10 cellular contexts compared by ENCODE assay signal in the genomic region with DNA sequence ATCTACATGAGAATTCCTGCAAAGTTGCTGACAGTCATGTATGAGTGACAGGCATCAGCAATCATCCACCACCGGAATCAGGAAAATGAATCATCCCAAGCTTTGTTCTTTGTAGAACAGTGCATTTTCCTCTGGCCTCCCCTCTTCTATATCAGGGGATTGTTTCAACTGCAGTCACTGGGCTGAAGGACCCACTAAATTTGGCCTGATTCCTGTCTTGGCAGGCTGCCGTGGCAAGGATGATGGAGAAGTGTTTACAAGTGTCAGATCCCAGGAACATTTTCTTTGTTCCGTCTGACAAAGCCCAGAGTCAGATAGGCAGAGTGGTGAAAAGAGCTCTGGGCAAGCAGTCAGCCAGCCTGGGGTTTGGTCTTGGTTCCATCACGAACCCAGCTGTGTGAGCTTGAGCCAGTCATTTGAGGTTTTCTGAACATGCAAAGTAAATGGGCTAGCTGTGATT.
DNase-seq lines count a peak whose midpoint lies in the region; ATAC-seq and TF ChIP-seq lines count a peak whose summit lies in the region.
"Had no signal": no experiment of that assay in that cellular context is flagged by ENCODE, and none has a peak within 500 bp of the region (broad histone marks: within the 10 kb centered on the region; RNA-seq: fewer than 3 reads in every experiment).

No MANE protein-coding gene starts in this region.

- H3K27ac Mint-ChIP-seq in Calu3 (ENCODE audit: unreplicated experiment) = no peak overlapping the region
- H3K27ac Mint-ChIP-seq: activated T-helper 2 cell treated with anti-CD3 and anti-CD28 coated beads, Interferon-gamma antibody, Interleukin-2, Interleukin-4, amounts not matched to agents 10 μg/mL and 5 μg/mL and 100 μg/mL, durations not matched to agents 14 hours and 24 hours and 36 hours; T-helper 1 cell treated with Interleukin-12 subunit alpha and Interleukin-12 subunit beta and Interleukin-4 antibody, amounts not matched to agents 30 μg/mL and 1 μg/mL, for 36 hours had no signal

- no peak for DNase-seq in HEK293T (ENCODE audit: extremely low spot score)
- peak; percentile 84 for DNase-seq in RPMI7951 (ENCODE audit: low read depth)
- peak; percentile 51 for DNase-seq in glomerular visceral epithelial cell (ENCODE audit: extremely low spot score)
- peak; percentile 65 for DNase-seq in renal cortical epithelial cell (ENCODE audit: low read depth)
- DNase-seq in superior temporal gyrus (ENCODE audit: extremely low spot score) = no peak
- DNase-seq in epidermal melanocyte (ENCODE audit: insufficient read length, low spot score) = no peak
- no peak for DNase-seq in Calu3

- H3K4me3 Mint-ChIP-seq in Calu3 (ENCODE audit: low read depth, unreplicated experiment) = no peak overlapping the region
- H3K4me3 Mint-ChIP-seq: T-helper 1 cell treated with Interleukin-12 subunit alpha and Interleukin-12 subunit beta and Interleukin-4 antibody, amounts not matched to agents 30 μg/mL and 1 μg/mL, for 36 hours had no signal

- BruUV-seq in Calu3 (replicated peaks; lab: Mats Ljungman, UMichigan) = no TSS peak

- TF ChIP-seq CTCF in Calu3 (IDR thresholded peaks at IDR 0.05; ENCODE audit: unreplicated experiment) = no peak

- no peak for ATAC-seq in HG03095 (IDR thresholded peaks at IDR 0.05; ENCODE audit: unreplicated experiment)

- POLR2A ChIA-PET in HEK293T (lab: Yijun Ruan, JAX) = interaction anchor here (1.0 kb wide), 1 partner anchor 176 kb away, joined by 5 read pairs; no protein-coding TSS in a partner anchor

- H3K9me3 Mint-ChIP-seq in Calu3 (ENCODE audit: low read depth, unreplicated experiment) = no peaks in the 10 kb centered on the region
- H3K9me3 Mint-ChIP-seq: activated T-helper 2 cell treated with anti-CD3 and anti-CD28 coated beads, Interferon-gamma antibody, Interleukin-2, Interleukin-4, amounts not matched to agents 10 μg/mL and 5 μg/mL and 100 μg/mL, durations not matched to agents 14 hours and 24 hours and 36 hours; T-helper 1 cell treated with Interleukin-12 subunit alpha and Interleukin-12 subunit beta and Interleukin-4 antibody, amounts not matched to agents 30 μg/mL and 1 μg/mL, for 36 hours had no signal

- H3K36me3 Mint-ChIP-seq in Calu3 (ENCODE audit: insufficient read depth, unreplicated experiment) = no peaks in the 10 kb centered on the region

- intact Hi-C loops in Calu3 (cut with micrococcal nuclease; ENCODE audit: unreplicated experiment) = no loop called here

- CTCF ChIA-PET in HEK293T (lab: Yijun Ruan, JAX) (interaction anchor here (0.8 kb wide), 1 partner anchor 9 kb away, joined by 3 read pairs; no protein-coding TSS in a partner anchor), Calu3 (lab: Charles Lee) (interaction anchor here (0.9 kb wide), 1 partner anchor 57 kb away, joined by 5 read pairs; no protein-coding TSS in a partner anchor)

- H3K27me3 Mint-ChIP-seq in Calu3 (ENCODE audit: unreplicated experiment) = no peaks in the 10 kb centered on the region

- H3K4me1 Mint-ChIP-seq in Calu3 (ENCODE audit: low read depth, unreplicated experiment) = peaks cover 6% of the 10 kb centered on the region

TF ChIP-seq in HEK293T, 16 proteins besides CTCF, POLR2A, EP300 and RAD21:
- TF ChIP-seq, protein P1, sequence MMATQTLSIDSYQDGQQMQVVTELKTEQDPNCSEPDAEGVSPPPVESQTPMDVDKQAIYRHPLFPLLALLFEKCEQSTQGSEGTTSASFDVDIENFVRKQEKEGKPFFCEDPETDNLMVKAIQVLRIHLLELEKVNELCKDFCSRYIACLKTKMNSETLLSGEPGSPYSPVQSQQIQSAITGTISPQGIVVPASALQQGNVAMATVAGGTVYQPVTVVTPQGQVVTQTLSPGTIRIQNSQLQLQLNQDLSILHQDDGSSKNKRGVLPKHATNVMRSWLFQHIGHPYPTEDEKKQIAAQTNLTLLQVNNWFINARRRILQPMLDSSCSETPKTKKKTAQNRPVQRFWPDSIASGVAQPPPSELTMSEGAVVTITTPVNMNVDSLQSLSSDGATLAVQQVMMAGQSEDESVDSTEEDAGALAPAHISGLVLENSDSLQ (IDR thresholded peaks at IDR 0.05) = 0 out of 2 replicates have a peak, but pooled peaks have one; percentile 7
- TF ChIP-seq FOXK2 (IDR thresholded peaks at IDR 0.05) = no peak
TF ChIP-seq in HEK293T: peak in this region for 1.

Comparison
In these comparisons a context has a peak if more than half of its experiments do, and no peak if none do; other contexts are left out.
1. DNase-seq: peak in RPMI7951 (single experiment), glomerular visceral epithelial cell (single experiment) and renal cortical epithelial cell (single experiment); none in HEK293T (single experiment), superior temporal gyrus (single experiment), epidermal melanocyte (single experiment) and Calu3 (single experiment).